8 cellular contexts compared by ENCODE assay signal in genomic region chr17:64024781-64025731, GRCh38. TPM values are rescaled to one million over a fixed set of nuclear protein-coding genes. Genes with fewer than 3 reads are reported as not detected.
DNase-seq lines count a peak whose midpoint lies in the region; ATAC-seq, FAIRE-seq and TF ChIP-seq lines count a peak whose summit lies in the region.

No MANE protein-coding gene starts in this region.

- in situ Hi-C loops in ACHN (cut with HindIII; ENCODE audit: low pct_ligation_motif_present, low pct_unique_long_range_greater_than_20kb, low sequenced_read_pairs) = loop anchor here (25.0 kb wide), 1 partner anchor 237 kb away; the partner anchor contains the start of gene TEX2

- peak overlapping the region; percentile 94 to 99 (median 98) for H3K27ac Mint-ChIP-seq in CD4-positive, alpha-beta memory T cell
- H3K27ac Mint-ChIP-seq in T-cell = peak overlapping the region; percentile 96 to 100

- intact Hi-C loops in CD4-positive, alpha-beta memory T cell (cut with micrococcal nuclease) = loop anchor here (1.0 to 5.0 kb wide), 6 partner anchors 8 to 257 kb away; partner anchors contain the start of genes CSHL1 and PRR29
- intact Hi-C loops in adrenal gland (cut with DNase I) = loop anchor here (2.0 to 10.0 kb wide), 3 partner anchors 106 to 110 kb away; partner anchors contain the start of genes GH1 (in 2 of the 2), CSHL1 (in 1 of the 2) and ERN1 (in 1 of the 2)
- intact Hi-C loops in pancreas (cut with DNase I) = loop anchor here in 1 of 3 donors (10.0 kb wide), 1 partner anchor 110 kb away; the partner anchor contains the start of gene ERN1

- WGBS in adrenal gland, 4 donors = 51 to 56% (median 54%) methylated on average over 15 to 19 of the region's 19 CpGs
- WGBS in pancreas, 2 donors = 32 to 35% methylated on average over 19 of the region's 19 CpGs

- no peaks in the 10 kb centered on the region for H3K9me3 ChIP-seq in CD4-positive, alpha-beta memory T cell (ENCODE audit: control insufficient read depth in 1 of 2, low read length in 2 of 2)
- H3K9me3 ChIP-seq in adrenal gland (replicated peaks in 1 of 3) = no peaks in the 10 kb centered on the region
- H3K9me3 ChIP-seq in pancreas = no peaks in the 10 kb centered on the region

- no peaks in the 10 kb centered on the region for H3K27me3 ChIP-seq in CD4-positive, alpha-beta memory T cell (ENCODE audit: insufficient read depth, low read length)
- H3K27me3 ChIP-seq in adrenal gland (no peaks in the 10 kb centered on the region), pancreas (no peaks in the 10 kb centered on the region)

- no peak for TF ChIP-seq POLR2A in adrenal gland (IDR thresholded peaks at IDR 0.05)

- FAIRE-seq in pancreas (lab: Jason Lieb, UNC) = no peak

- H3K36me3 ChIP-seq in CD4-positive, alpha-beta memory T cell (ENCODE audit: insufficient read depth, low read length) = no peaks in the 10 kb centered on the region
- H3K36me3 ChIP-seq in adrenal gland (replicated peaks in 1 of 2) = no peaks in the 10 kb centered on the region
- no peaks in the 10 kb centered on the region for H3K36me3 ChIP-seq in pancreas

- CTCF ChIA-PET in CD4-positive, alpha-beta memory T cell (lab: Charles Lee; ENCODE audit: partially characterized antibody) = interaction anchor here (0.6 to 16.3 kb wide), 29 partner anchors 6 to 257 kb away, joined by 3 to 798 read pairs (median 4); partner anchors contain the start of genes CSHL1, ERN1, GH1 and ICAM2
- CTCF ChIA-PET in T-cell (lab: Charles Lee) = interaction anchor here (0.6 to 6.3 kb wide), 26 partner anchors 8 to 144 kb away, joined by 3 to 226 read pairs (median 4); partner anchors contain the start of genes ERN1 (in 1 of the 2) and PRR29 (in 1 of the 2)

- peaks cover 0 to 1% of the 10 kb centered on the region in 2 donors for H3K27me3 Mint-ChIP-seq in CD4-positive, alpha-beta memory T cell
- no peaks in the 10 kb centered on the region for H3K27me3 Mint-ChIP-seq in T-cell

- POLR2A ChIA-PET in CD4-positive, alpha-beta memory T cell (lab: Charles Lee; ENCODE audit: partially characterized antibody) = interaction anchor here (0.7 to 18.0 kb wide), 17 partner anchors 8 to 482 kb away, joined by 3 to 587 read pairs (median 17); partner anchors contain the start of genes CD79B, CEP95, CSHL1 and DDX5
- POLR2A ChIA-PET in T-cell (lab: Charles Lee) = interaction anchor here in 1 of 2 donors (1.4 to 2.2 kb wide), 2 partner anchors 8 to 104 kb away, joined by 4 to 5 read pairs; no protein-coding TSS in a partner anchor

- ATAC-seq in T-cell (replicated peaks in 1 of 4) (peak; percentile 16 to 41 (median 28)), pancreas (peak; percentile 17 to 23 (median 19)), HG03354 (IDR thresholded peaks at IDR 0.05; ENCODE audit: poor library complexity, severe bottlenecking, unreplicated experiment) (no peak)

- TF ChIP-seq CTCF in adrenal gland (IDR thresholded peaks at IDR 0.05) (no peak), pancreas (IDR thresholded peaks at IDR 0.05) (no peak)

- peaks cover 43 to 76% (median 63%) of the 10 kb centered on the region in 4 donors for H3K4me1 Mint-ChIP-seq in CD4-positive, alpha-beta memory T cell
- H3K4me1 Mint-ChIP-seq in T-cell = peaks cover 71 to 77% (median 74%) of the 10 kb centered on the region in 3 donors

- H3K27ac ChIP-seq in CD4-positive, alpha-beta memory T cell (ENCODE audit: low read depth, low read length) = peak overlapping the region; percentile 89
- H3K27ac ChIP-seq in adrenal gland = peak overlapping the region in 3 of 5 donors; percentile 28 to 56 (median 39)
- H3K27ac ChIP-seq in pancreas = peak overlapping the region in 3 of 4 donors; percentile 19 to 58 (median 54)

- peaks cover 0 to 7% (median 0%) of the 10 kb centered on the region in 8 donors for H3K9me3 Mint-ChIP-seq in CD4-positive, alpha-beta memory T cell
- H3K9me3 Mint-ChIP-seq in T-cell = no peaks in the 10 kb centered on the region

- peak overlapping the region; percentile 71 to 94 (median 87) for H3K4me3 Mint-ChIP-seq in CD4-positive, alpha-beta memory T cell
- peak overlapping the region; percentile 76 to 80 (median 76) for H3K4me3 Mint-ChIP-seq in T-cell

- DNase-seq in CD4-positive, alpha-beta memory T cell = peak in 1 of 5 donors; percentile 85
- DNase-seq in T-cell (peak in 31 of 34 experiments; percentile 14 to 81 (median 55)), adrenal gland (peak in 5 of 7 donors; percentile 38 to 67 (median 51)), pancreas (peak in 2 of 6 donors; percentile 57 to 68), SK-N-DZ (ENCODE audit: low spot score) (no peak), Kasumi-1 (lab: John Stamatoyannopoulos, UW) (no peak), ACHN (no peak)

- H3K4me1 ChIP-seq in CD4-positive, alpha-beta memory T cell (ENCODE audit: insufficient read depth, low read length) = peaks cover 81% of the 10 kb centered on the region
- H3K4me1 ChIP-seq in adrenal gland (replicated peaks in 1 of 2) (peaks cover 0 to 10% of the 10 kb centered on the region in 2 donors), pancreas (peaks cover 11 to 24% (median 14%) of the 10 kb centered on the region in 3 donors)

- peaks cover 0 to 6% of the 10 kb centered on the region in 2 donors for H3K36me3 Mint-ChIP-seq in CD4-positive, alpha-beta memory T cell
- H3K36me3 Mint-ChIP-seq in T-cell = no peaks in the 10 kb centered on the region

- peak overlapping the region in 1 of 2 donors; percentile 43 for H3K4me3 ChIP-seq in CD4-positive, alpha-beta memory T cell (ENCODE audit: low read length in 2 of 2)
- H3K4me3 ChIP-seq in adrenal gland = peak overlapping the region in 1 of 4 donors; percentile 35
- H3K4me3 ChIP-seq in pancreas = peak overlapping the region in 1 of 4 donors; percentile 2

RNA-seq across cellular contexts. Expression of gene ICAM2, which starts 4.6 kb away (rescaled TPM):
- 100 to 1,000 TPM; 150 to 158 TPM for total RNA-seq in CD4-positive, alpha-beta memory T cell
- 100 to 1,000 TPM; 411 to 591 TPM for polyA plus RNA-seq in CD4-positive, alpha-beta memory T cell
- total RNA-seq in T-cell (100 to 1,000 TPM in 3 of 5 donors, 10 to 100 TPM in 2; 69.6 to 132 (median 116) TPM), adrenal gland (10 to 100 TPM; 16.6 to 42.2 (median 20.9) TPM), pancreas (10 to 100 TPM in 1 of 6 donors, 1 to 10 TPM in 5; 4.9 to 12.5 (median 6.6) TPM)
- polyA plus RNA-seq in adrenal gland (10 to 100 TPM in 2 of 3 donors, 1 to 10 TPM in 1; 9.6 to 40.5 (median 35.0) TPM), pancreas (10 to 100 TPM; 14.8 to 19.1 TPM)
- polyA plus RNA-seq in SK-N-DZ (2014; cell fraction: cytosol; rRNA removed) = 1.0 and 1.4 TPM in 2 replicates
- polyA plus RNA-seq in SK-N-DZ (2014; cell fraction: nucleus; rRNA removed) = 3.2 and 4.4 TPM in 2 replicates

RNA-seq across cellular contexts. Expression of gene PRR29, which starts 26.9 kb away (rescaled TPM):
- total RNA-seq in CD4-positive, alpha-beta memory T cell = 1 to 10 TPM in 1 of 2 experiments, under 1 TPM in 1; 0.19 to 1.0 TPM
- polyA plus RNA-seq in CD4-positive, alpha-beta memory T cell = 1 to 10 TPM; 5.6 to 6.0 TPM
- total RNA-seq in T-cell = 1 to 10 TPM in 3 of 5 donors, under 1 TPM in 2; 0.50 to 1.9 (median 1.1) TPM
- under 1 TPM in 6 of 8 donors, not detected in 2; 0.26 to 0.84 (median 0.54) TPM for total RNA-seq in adrenal gland
- polyA plus RNA-seq in adrenal gland = under 1 TPM; 0.05 to 0.72 (median 0.71) TPM
- under 1 TPM in 4 of 6 donors, not detected in 2; 0.14 to 0.22 (median 0.20) TPM for total RNA-seq in pancreas
- polyA plus RNA-seq in pancreas = under 1 TPM; 0.35 to 0.46 TPM
- 0.28 TPM in 1 of 2 replicates, not detected in the other for polyA plus RNA-seq in SK-N-DZ (2014; cell fraction: cytosol; rRNA removed)
- polyA plus RNA-seq in SK-N-DZ (2014; cell fraction: nucleus; rRNA removed) = 0.31 TPM in 1 of 2 replicates, not detected in the other

RNA-seq across cellular contexts. Expression of gene SCN4A, which starts 52.3 kb away (rescaled TPM):
- total RNA-seq in CD4-positive, alpha-beta memory T cell = under 1 TPM; 0.17 to 0.30 TPM
- not detected for polyA plus RNA-seq in CD4-positive, alpha-beta memory T cell
- total RNA-seq in T-cell (under 1 TPM in 3 of 5 donors, not detected in 2; 0.13 to 0.18 (median 0.13) TPM), adrenal gland (1 to 10 TPM in 7 of 8 donors, under 1 TPM in 1; 0.30 to 4.2 (median 2.1) TPM), pancreas (under 1 TPM; 0.04 to 0.41 (median 0.23) TPM)
- polyA plus RNA-seq in adrenal gland (1 to 10 TPM in 2 of 3 donors, under 1 TPM in 1; 0.42 to 1.9 (median 1.4) TPM), pancreas (1 to 10 TPM in 1 of 2 donors, under 1 TPM in 1; 0.23 to 1.7 TPM)
- polyA plus RNA-seq in SK-N-DZ (2014; cell fraction: cytosol; rRNA removed) = 1.3 TPM in 1 of 2 replicates, not detected in the other
- not detected in 2 replicates for polyA plus RNA-seq in SK-N-DZ (2014; cell fraction: nucleus; rRNA removed)

Comparison
In these comparisons a context has a peak if more than half of its experiments do, and no peak if none do; other contexts are left out.
1. DNase-seq: peak in T-cell (31 of 34) and adrenal gland (5 of 7); none in SK-N-DZ (single experiment), Kasumi-1 (0 of 2) and ACHN (single experiment).
2. H3K27ac ChIP-seq: peak in every context shown above with its lines; median percentile 89 in CD4-positive, alpha-beta memory T cell; 54 in pancreas; 39 in adrenal gland.